In genomic region chr2:66525609-66526008, GRCh38 we compare ENCODE assay signal across 14 cellular contexts.
"Had no signal": no experiment of that assay in that cellular context is flagged by ENCODE, and none has a peak within 500 bp of the region (broad histone marks: within the 10 kb centered on the region; RNA-seq: fewer than 3 reads in every experiment).

No MANE protein-coding gene starts in this region.

- H3K27me3 ChIP-seq: ascending aorta, right lobe of liver, spleen, testis had no signal

- H3K27ac ChIP-seq: ascending aorta, neutrophil, right lobe of liver, spleen, testis had no signal

- H3K27ac Mint-ChIP-seq: activated CD8-positive, alpha-beta T cell treated with anti-CD3 and anti-CD28 coated beads, Interleukin-2, amount 10 ng/mL, durations not matched to agents 7 days and 5 days; stimulated activated naive CD8-positive, alpha-beta T cell treated with anti-CD3 and anti-CD28 coated beads, Interleukin-15, Interleukin-2, amounts not matched to agents 100 ng/mL and 50 ng/mL, for 24 hours had no signal

- H3K9me3 ChIP-seq: ascending aorta, neutrophil, right lobe of liver, spleen, testis had no signal

- H3K4me1 ChIP-seq: ascending aorta, spleen, testis had no signal

- H3K27me3 Mint-ChIP-seq: stimulated activated naive CD8-positive, alpha-beta T cell treated with anti-CD3 and anti-CD28 coated beads, Interleukin-15, Interleukin-2, amounts not matched to agents 100 ng/mL and 50 ng/mL, for 24 hours had no signal

- H3K36me3 ChIP-seq: neutrophil, right lobe of liver, spleen had no signal

- DNase-seq: activated CD4-positive, alpha-beta T cell treated with anti-CD3 and anti-CD28 coated beads for 48 hours; activated CD8-positive, alpha-beta memory T cell treated with anti-CD3 and anti-CD28 coated beads, Interleukin-2, amount 50 U/mL, for 48 hours; activated CD8-positive, alpha-beta T cell treated with anti-CD3 and anti-CD28 coated beads, Interleukin-2, amount 10 ng/mL, durations not matched to agents 7 days and 5 days; effector CD4-positive, alpha-beta T cell; foreskin melanocyte; head of caudate nucleus; spleen; stimulated activated CD4-positive, alpha-beta T cell treated with anti-CD3 and anti-CD28 coated beads, Interleukin-1b, Interleukin-23, amount 100 ng/mL, for 48 hours; T1000; testis had no signal

- H3K4me3 Mint-ChIP-seq: activated CD8-positive, alpha-beta T cell treated with anti-CD3 and anti-CD28 coated beads, Interleukin-2, amount 10 ng/mL, durations not matched to agents 7 days and 5 days; stimulated activated naive CD8-positive, alpha-beta T cell treated with anti-CD3 and anti-CD28 coated beads, Interleukin-15, Interleukin-2, amounts not matched to agents 100 ng/mL and 50 ng/mL, for 24 hours had no signal

- H3K4me3 ChIP-seq: ascending aorta, right lobe of liver, spleen, testis had no signal

- ATAC-seq: activated CD8-positive, alpha-beta T cell treated with anti-CD3 and anti-CD28 coated beads, Interleukin-2, amount 10 ng/mL, durations not matched to agents 7 days and 5 days had no signal
